ENCODE assay signal across 12 cellular contexts in the genomic region with DNA sequence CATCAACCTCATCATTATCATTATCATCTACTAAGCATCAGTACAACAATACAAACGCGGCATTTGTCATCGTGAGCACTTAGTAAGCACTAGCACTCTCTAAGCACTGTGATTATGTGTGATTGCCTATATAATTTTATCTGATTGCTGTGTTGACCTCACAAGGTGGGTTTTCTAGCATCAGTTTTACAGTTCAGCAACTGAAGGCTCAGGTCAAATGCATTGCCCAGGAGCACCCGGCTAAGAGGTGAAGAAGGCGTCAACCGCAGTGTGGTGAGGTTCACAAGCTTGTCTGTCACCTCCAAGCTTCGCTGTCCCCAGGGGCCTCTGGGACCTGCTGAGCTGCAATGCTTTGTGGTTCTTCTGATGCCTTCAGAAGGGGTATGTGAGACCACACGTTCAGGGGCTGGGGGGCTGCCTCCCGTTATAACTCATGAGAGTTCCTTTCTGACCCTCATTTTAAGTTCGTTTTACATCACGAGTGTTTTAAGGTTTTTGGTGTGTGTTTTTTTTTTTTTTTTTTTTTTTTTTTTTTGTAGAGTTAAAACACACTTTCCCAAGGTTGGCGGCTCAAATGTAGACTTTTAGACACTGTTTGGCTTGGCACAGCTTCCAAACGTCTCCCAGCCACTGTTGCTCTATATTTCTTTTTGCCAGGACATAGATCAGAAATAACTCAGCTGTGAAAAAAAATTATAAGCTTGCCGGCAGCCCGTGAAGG. TPM values are rescaled to one million over a fixed set of nuclear protein-coding genes. Genes with fewer than 3 reads are reported as not detected.
A peak's percentile ranks its signal among the peaks of the same experiment; 100 is the strongest.
DNase-seq lines count a peak whose midpoint lies in the region; ATAC-seq, FAIRE-seq and TF ChIP-seq lines count a peak whose summit lies in the region.
"Had no signal": no experiment of that assay in that cellular context is flagged by ENCODE, and none has a peak within 500 bp of the region (broad histone marks: within the 10 kb centered on the region; RNA-seq: fewer than 3 reads in every experiment).

No MANE protein-coding gene starts in this region.

- H3K4ac ChIP-seq in neuronal stem cell (ENCODE audit: low read length), result no peak overlapping the region

- H4K8ac ChIP-seq in neuronal stem cell (ENCODE audit: low read depth, low read length), result no peak overlapping the region

- H4K91ac ChIP-seq in neuronal stem cell (ENCODE audit: low read depth, low read length, poor library complexity), result no peak overlapping the region

- H3K4me3 Mint-ChIP-seq in activated T-cell treated with anti-CD3 and anti-CD28 coated beads, Interleukin-2, amount 50 U/mL, for 72 hours, result peak overlapping the region in 1 of 2 donors; percentile 53
- H3K4me3 Mint-ChIP-seq: HFFc6 had no signal

- peak overlapping the region; percentile 2 for H3K18ac ChIP-seq in neuronal stem cell (ENCODE audit: low read length)

- no peak overlapping the region for H2AK5ac ChIP-seq in neuronal stem cell (ENCODE audit: low read depth, low read length)

- H3K27ac ChIP-seq in neuronal stem cell (replicated peaks; ENCODE audit: low read length), result no peak overlapping the region

- H3K27me3 ChIP-seq in neuronal stem cell (ENCODE audit: control insufficient read depth in 3 of 3, insufficient read depth in 3 of 3, low read depth in 1 of 3, low read length in 3 of 3), result peaks cover 0 to 11% (median 0%) of the 10 kb centered on the region in 3 experiments

- peaks cover 58% of the 10 kb centered on the region for H3K27me3 Mint-ChIP-seq in activated T-cell treated with anti-CD3 and anti-CD28 coated beads, Interleukin-2, amount 50 U/mL, for 72 hours (ENCODE audit: low read depth)

- H2BK12ac ChIP-seq in neuronal stem cell (ENCODE audit: low read length), result no peak overlapping the region

- H3K79me1 ChIP-seq in neuronal stem cell (ENCODE audit: low read depth, low read length), result no peaks in the 10 kb centered on the region

- peaks cover 0 to 2% of the 10 kb centered on the region in 2 donors for H3K36me3 Mint-ChIP-seq in activated T-cell treated with anti-CD3 and anti-CD28 coated beads, Interleukin-2, amount 50 U/mL, for 72 hours (ENCODE audit: insufficient read depth in 2 of 2)

- no peak overlapping the region for H3K23ac ChIP-seq in neuronal stem cell (ENCODE audit: low read depth, low read length, poor library complexity)

- H2BK5ac ChIP-seq in neuronal stem cell (ENCODE audit: low read length), result no peak overlapping the region

- peak; percentile 75 for FAIRE-seq in GM12891 (lab: Jason Lieb, UNC)

- H3K9me3 Mint-ChIP-seq in activated T-cell treated with anti-CD3 and anti-CD28 coated beads, Interleukin-2, amount 50 U/mL, for 72 hours, result peaks cover 1 to 2% of the 10 kb centered on the region in 2 donors

- no peak overlapping the region for H2BK15ac ChIP-seq in neuronal stem cell (ENCODE audit: low read length)

- no peak for DNase-seq in GM12891 (ENCODE audit: insufficient read length, low spot score)
- peak; percentile 53 to 56 for DNase-seq in activated T-cell treated with anti-CD3 and anti-CD28 coated beads, Interleukin-2, amount 50 U/mL, for 72 hours
- DNase-seq in neuronal stem cell (ENCODE audit: low spot score), result no peak
- DNase-seq in midbrain (lab: John Stamatoyannopoulos, UW), result no peak
- no peak for DNase-seq in SIG-M5 treated with dmso at 0.1 percent for 504 hours (lab: John Stamatoyannopoulos, UW; ENCODE audit: unreplicated experiment)
- DNase-seq in HPDE6-E6E7 (ENCODE audit: extremely low spot score), result no peak
- DNase-seq: SHP77 had no signal

- no peak overlapping the region for H3K4me3 ChIP-seq in neuronal stem cell (ENCODE audit: low read length in 2 of 2)

- peaks cover 0 to 3% of the 10 kb centered on the region in 2 donors for H3K9me3 ChIP-seq in neuronal stem cell (replicated peaks in 1 of 2; ENCODE audit: control insufficient read depth in 2 of 2, insufficient read depth in 1 of 2, low read depth in 1 of 2, low read length in 2 of 2)

- no peak overlapping the region for H2BK120ac ChIP-seq in neuronal stem cell (ENCODE audit: low read depth, low read length)

- H2AFZ ChIP-seq in neuronal stem cell (ENCODE audit: low read length), result no peak overlapping the region

- no peak overlapping the region for H3K4me2 ChIP-seq in neuronal stem cell (ENCODE audit: insufficient read depth, low read length, poor library complexity, severe bottlenecking)

- no peaks in the 10 kb centered on the region for H3K4me1 ChIP-seq in neuronal stem cell (ENCODE audit: control insufficient read depth in 2 of 2, insufficient read depth in 1 of 2, low read depth in 1 of 2, low read length in 2 of 2)

- H3K9ac ChIP-seq in neuronal stem cell (ENCODE audit: low read depth, low read length, poor library complexity), result no peak overlapping the region

- no peak overlapping the region for H3K14ac ChIP-seq in neuronal stem cell (ENCODE audit: low read length)

- whole genome bisulfite sequencing in neuronal stem cell (ENCODE audit: extremely low coverage in 2 of 2, insufficient read length in 2 of 2, insufficient replicate concordance in 1 of 2), 2 donors, result 100% methylated on average over 2 of the region's 15 CpGs; no CpG with 5 or more reads in 1 of the 2 donors

- H3K27ac Mint-ChIP-seq in activated T-cell treated with anti-CD3 and anti-CD28 coated beads, Interleukin-2, amount 50 U/mL, for 72 hours, result no peak overlapping the region
- H3K27ac Mint-ChIP-seq: HFFc6, progenitor cell of endocrine pancreas had no signal

- H3K4me1 Mint-ChIP-seq in activated T-cell treated with anti-CD3 and anti-CD28 coated beads, Interleukin-2, amount 50 U/mL, for 72 hours (ENCODE audit: low read depth), result peaks cover 21% of the 10 kb centered on the region

- H3K36me3 ChIP-seq in neuronal stem cell (replicated peaks in 1 of 2; ENCODE audit: control insufficient read depth in 2 of 2, insufficient read depth in 2 of 2, low read length in 2 of 2), result no peaks in the 10 kb centered on the region

- peak; percentile 72 for ATAC-seq in HG02610 (IDR thresholded peaks at IDR 0.05; ENCODE audit: unreplicated experiment)
- peak; percentile 91 to 93 for ATAC-seq in activated T-cell treated with anti-CD3 and anti-CD28 coated beads, Interleukin-2, amount 50 U/mL, for 72 hours (replicated peaks in 1 of 2)
- ATAC-seq in GM19455 (IDR thresholded peaks at IDR 0.05; ENCODE audit: unreplicated experiment), result no peak

- TF ChIP-seq POLR2A in GM12891 (IDR thresholded peaks at IDR 0.05; ENCODE audit: low read depth, low read length), result no peak

TF ChIP-seq in GM12891, 5 proteins besides CTCF, POLR2A, EP300 and RAD21:
- TF ChIP-seq PAX5 (IDR thresholded peaks at IDR 0.05; ENCODE audit: insufficient read depth, low read length, severe bottlenecking), result no peak

RNA-seq across cellular contexts. Expression of gene SCUBE1, which starts 33.8 kb away (rescaled TPM):
- polyA plus RNA-seq in GM12891 (2012; ENCODE audit: low read depth, missing spikeins), result 0.01 TPM
- total RNA-seq in activated T-cell treated with anti-CD3 and anti-CD28 coated beads, Interleukin-2, amount 50 U/mL, for 72 hours, result under 1 TPM in 1 of 2 donors, not detected in 1; 0.14 TPM
- polyA plus RNA-seq in neuronal stem cell (2013, experiment 1 of 2), result 51.2 TPM
- polyA plus RNA-seq in neuronal stem cell (2013, experiment 2 of 2), result 50.9 TPM
- total RNA-seq: HFFc6 had no signal

RNA-seq across cellular contexts. Expression of gene MPPED1, which starts 34.9 kb away (rescaled TPM):
- not detected for polyA plus RNA-seq in GM12891 (2012; ENCODE audit: low read depth, missing spikeins)
- not detected for total RNA-seq in activated T-cell treated with anti-CD3 and anti-CD28 coated beads, Interleukin-2, amount 50 U/mL, for 72 hours
- 37.3 TPM for polyA plus RNA-seq in neuronal stem cell (2013, experiment 1 of 2)
- 37.4 TPM for polyA plus RNA-seq in neuronal stem cell (2013, experiment 2 of 2)
- total RNA-seq: HFFc6, subcutaneous adipose tissue had no signal

Comparison
In these comparisons a context has a peak if more than half of its experiments do, and no peak if none do; other contexts are left out.
1. DNase-seq: peak in activated T-cell treated with anti-CD3 and anti-CD28 coated beads, Interleukin-2, amount 50 U/mL, for 72 hours (2 of 2); none in GM12891 (single experiment), neuronal stem cell (single experiment), midbrain (single experiment), SIG-M5 treated with dmso at 0.1 percent for 504 hours (single experiment) and HPDE6-E6E7 (single experiment).